ENCODE assay signal across 8 cellular contexts in the genomic region with DNA sequence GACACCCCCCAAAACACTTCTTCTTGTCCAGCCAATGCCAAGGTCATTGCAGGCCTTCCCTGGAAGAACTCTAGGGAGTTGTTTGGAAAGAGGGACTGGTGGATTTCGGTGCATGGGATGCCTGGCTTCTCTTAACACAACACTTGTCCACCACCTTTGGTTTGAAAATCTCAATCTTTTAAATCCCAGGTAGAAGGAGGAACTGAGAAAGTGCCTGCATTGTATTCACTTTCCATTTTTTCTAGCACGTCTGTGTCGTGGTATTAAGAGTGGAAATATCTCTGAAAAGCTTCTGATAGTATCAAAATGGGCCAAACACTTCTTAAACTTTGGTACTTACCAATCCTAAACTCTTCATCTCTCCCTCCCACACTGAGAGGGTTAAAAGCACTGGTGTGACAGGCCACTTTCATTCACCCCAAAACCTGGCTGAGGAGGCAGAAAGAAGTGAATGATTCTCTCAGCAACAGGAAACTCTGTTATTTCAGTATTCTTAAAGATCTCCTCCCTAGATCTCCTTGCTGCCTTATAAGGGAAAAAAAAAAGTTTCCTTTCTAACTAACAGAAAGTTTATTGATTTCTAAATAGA. TPM values are rescaled to one million over a fixed set of nuclear protein-coding genes. Genes with fewer than 3 reads are reported as not detected.
DNase-seq lines count a peak whose midpoint lies in the region; ATAC-seq, FAIRE-seq and TF ChIP-seq lines count a peak whose summit lies in the region.
"Had no signal": no experiment of that assay in that cellular context is flagged by ENCODE, and none has a peak within 500 bp of the region (broad histone marks: within the 10 kb centered on the region; RNA-seq: fewer than 3 reads in every experiment).

No MANE protein-coding gene starts in this region.

- peaks cover 57% of the 10 kb centered on the region for H3K27me3 Mint-ChIP-seq in stimulated activated memory B cell treated with anti-CD40 and anti-IgM and Interleukin-4, amounts not matched to agents 10 μg/mL and 1 μg/mL and 100 μg/mL, for 72 hours

- H3K27me3 ChIP-seq in endothelial cell of umbilical vein (ENCODE audit: control insufficient read depth in 2 of 2, insufficient read depth in 2 of 2, low read length in 2 of 2), result no peaks in the 10 kb centered on the region
- peaks cover 33% of the 10 kb centered on the region for H3K27me3 ChIP-seq in H7 (ENCODE audit: control insufficient read depth, insufficient read depth, low read length)

- no peak overlapping the region for H3K4me3 Mint-ChIP-seq in stimulated activated memory B cell treated with anti-CD40 and anti-IgM and Interleukin-4, amounts not matched to agents 10 μg/mL and 1 μg/mL and 100 μg/mL, for 72 hours

- H3K27ac Mint-ChIP-seq in stimulated activated memory B cell treated with anti-CD40 and anti-IgM and Interleukin-4, amounts not matched to agents 10 μg/mL and 1 μg/mL and 100 μg/mL, for 72 hours, result no peak overlapping the region
- H3K27ac Mint-ChIP-seq: activated naive CD8-positive, alpha-beta T cell had no signal

- POLR2A ChIA-PET in endothelial cell of umbilical vein (lab: Charles Lee), result interaction anchor here (0.7 kb wide), 2 partner anchors 40 to 80 kb away, joined by 7 to 19 read pairs; no protein-coding TSS in a partner anchor

- TF ChIP-seq CTCF in endothelial cell of umbilical vein (IDR thresholded peaks at IDR 0.05; ENCODE audit: extremely low read depth in 1 of 2, insufficient read depth in 1 of 2, low read depth in 1 of 2, low read length in 2 of 2), result no peak

- DNase-seq in endothelial cell of umbilical vein (ENCODE audit: low read depth, low spot score) (peak; percentile 49), NCI-H526 (lab: John Stamatoyannopoulos, UW) (no peak), H7 (no peak)

- no TSS peak for BruUV-seq in endothelial cell of umbilical vein (replicated peaks; lab: Mats Ljungman, UMichigan)

- H3K4me1 Mint-ChIP-seq in stimulated activated memory B cell treated with anti-CD40 and anti-IgM and Interleukin-4, amounts not matched to agents 10 μg/mL and 1 μg/mL and 100 μg/mL, for 72 hours, result peaks cover 35% of the 10 kb centered on the region

- peaks cover 59% of the 10 kb centered on the region for H3K4me1 ChIP-seq in endothelial cell of umbilical vein (ENCODE audit: control insufficient read depth, extremely low read depth, insufficient read depth, low read length)

- dilution Hi-C loops in endothelial cell of umbilical vein (cut with MboI; ENCODE audit: extremely low pct_ligation_motif_present, low sequenced_read_pairs), result no loop called here

- peak; percentile 29 for ATAC-seq in HG03196 (IDR thresholded peaks at IDR 0.05; ENCODE audit: unreplicated experiment)
- ATAC-seq in stimulated activated memory B cell treated with anti-CD40 and anti-IgM and Interleukin-4, amounts not matched to agents 10 μg/mL and 1 μg/mL and 100 μg/mL, for 72 hours, result no peak

- H2AFZ ChIP-seq in endothelial cell of umbilical vein (ENCODE audit: low read depth, low read length), result peak overlapping the region; percentile 76

- H4K20me1 ChIP-seq in endothelial cell of umbilical vein (replicated peaks; ENCODE audit: control insufficient read depth, extremely low read depth, insufficient read depth, low read length), result no peaks in the 10 kb centered on the region

- no peaks in the 10 kb centered on the region for H3K9me1 ChIP-seq in endothelial cell of umbilical vein (replicated peaks; ENCODE audit: control insufficient read depth, extremely low read depth, insufficient read depth, low read length)

- TF ChIP-seq POLR2A in GM19099 (IDR thresholded peaks at IDR 0.05; ENCODE audit: extremely low read depth, insufficient read length, low read depth) (peak; percentile 45), endothelial cell of umbilical vein (IDR thresholded peaks at IDR 0.05; ENCODE audit: low read depth, low read length) (no peak)

- H3K79me2 ChIP-seq in endothelial cell of umbilical vein (ENCODE audit: control insufficient read depth, insufficient read depth, low read length), result peaks cover 46% of the 10 kb centered on the region

- peak overlapping the region in 1 of 3 experiments; percentile 44 for H3K4me3 ChIP-seq in endothelial cell of umbilical vein (replicated peaks in 1 of 3; ENCODE audit: insufficient read depth in 1 of 3, low read depth in 1 of 3, low read length in 3 of 3)
- no peak overlapping the region for H3K4me3 ChIP-seq in H7 (ENCODE audit: insufficient read depth, low read depth, low read length)

- no peaks in the 10 kb centered on the region for H3K36me3 Mint-ChIP-seq in stimulated activated memory B cell treated with anti-CD40 and anti-IgM and Interleukin-4, amounts not matched to agents 10 μg/mL and 1 μg/mL and 100 μg/mL, for 72 hours
- H3K36me3 Mint-ChIP-seq: activated naive CD8-positive, alpha-beta T cell had no signal

- peak overlapping the region; percentile 92 for H3K4me2 ChIP-seq in endothelial cell of umbilical vein (ENCODE audit: insufficient read depth, low read length)

- H3K27ac ChIP-seq in endothelial cell of umbilical vein (ENCODE audit: insufficient read depth, low read depth, low read length) (peak overlapping the region; percentile 84), temporal lobe (ENCODE audit: low read depth, low read length) (peak overlapping the region; percentile 79)

- H3K9me3 ChIP-seq in endothelial cell of umbilical vein (replicated peaks; ENCODE audit: control insufficient read depth, insufficient read depth, low read length), result no peaks in the 10 kb centered on the region

- intact Hi-C loops in endothelial cell of umbilical vein (cut with micrococcal nuclease), result loop anchor here (2.0 to 10.0 kb wide), 3 partner anchors 287 to 967 kb away; no protein-coding TSS in a partner anchor

- H3K9ac ChIP-seq in endothelial cell of umbilical vein (replicated peaks; ENCODE audit: extremely low read depth, insufficient read depth, low read length), result peak overlapping the region; percentile 92

- FAIRE-seq in endothelial cell of umbilical vein (lab: Jason Lieb, UNC), result no peak

- H3K9me3 Mint-ChIP-seq in stimulated activated memory B cell treated with anti-CD40 and anti-IgM and Interleukin-4, amounts not matched to agents 10 μg/mL and 1 μg/mL and 100 μg/mL, for 72 hours, result no peaks in the 10 kb centered on the region

- CTCF ChIA-PET in endothelial cell of umbilical vein (lab: Charles Lee), result interaction anchor here (0.6 to 4.2 kb wide), 8 partner anchors 30 to 890 kb away, joined by 3 to 25 read pairs (median 3); no protein-coding TSS in a partner anchor

- no peaks in the 10 kb centered on the region for H3K36me3 ChIP-seq in endothelial cell of umbilical vein (ENCODE audit: control insufficient read depth in 2 of 2, extremely low read depth in 1 of 2, insufficient read depth in 2 of 2, low read length in 2 of 2)
- H3K36me3 ChIP-seq in H7 (replicated peaks; ENCODE audit: control insufficient read depth, insufficient read depth, low read length), result no peaks in the 10 kb centered on the region

TF ChIP-seq in endothelial cell of umbilical vein, 7 proteins besides CTCF, POLR2A, EP300 and RAD21:
- no peak for TF ChIP-seq GATA2 (IDR thresholded peaks at IDR 0.05; ENCODE audit: insufficient read depth, insufficient read length, low read depth, low read length)
- TF ChIP-seq POLR2AphosphoS5 (IDR thresholded peaks at IDR 0.05; ENCODE audit: insufficient read depth, low read depth, low read length), result no peak
- no peak for TF ChIP-seq JUN (IDR thresholded peaks at IDR 0.05; ENCODE audit: borderline replicate concordance, insufficient read depth, insufficient read length, low read depth)
- TF ChIP-seq FOS (IDR thresholded peaks at IDR 0.05; ENCODE audit: borderline replicate concordance, insufficient read depth, low read length), result no peak
- TF ChIP-seq, protein P1, sequence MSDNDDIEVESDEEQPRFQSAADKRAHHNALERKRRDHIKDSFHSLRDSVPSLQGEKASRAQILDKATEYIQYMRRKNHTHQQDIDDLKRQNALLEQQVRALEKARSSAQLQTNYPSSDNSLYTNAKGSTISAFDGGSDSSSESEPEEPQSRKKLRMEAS (IDR thresholded peaks at IDR 0.05; ENCODE audit: insufficient read depth, insufficient read length), result no peak
- TF ChIP-seq MYC (IDR thresholded peaks at IDR 0.05; ENCODE audit: low read depth, low read length), result no peak
- TF ChIP-seq EZH2 (IDR thresholded peaks at IDR 0.05; ENCODE audit: borderline replicate concordance, low read depth, low read length, severe bottlenecking), result no peak
TF ChIP-seq in endothelial cell of umbilical vein: peak in this region for 0.

RNA-seq across cellular contexts. Expression of gene NFIB, which starts 3.8 kb away (rescaled TPM):
- total RNA-seq in endothelial cell of umbilical vein, result 160 and 174 TPM in 2 replicates
- polyA plus RNA-seq in endothelial cell of umbilical vein, result 23.4 and 26.4 TPM in 2 replicates
- 37.4 and 43.7 TPM in 2 replicates for polyA plus RNA-seq in endothelial cell of umbilical vein (2011; cell fraction: cytosol; rRNA removed)
- 154 and 187 TPM in 2 replicates for polyA plus RNA-seq in endothelial cell of umbilical vein (2011; cell fraction: nucleus; rRNA removed)
- 57.7 and 61.6 TPM in 2 replicates for polyA plus RNA-seq in endothelial cell of umbilical vein (2012)
- 232 and 242 TPM in 2 replicates for polyA minus RNA-seq in endothelial cell of umbilical vein
- 21.1 TPM for polyA minus RNA-seq in endothelial cell of umbilical vein (2011; cell fraction: cytosol; rRNA and poly(A)+ RNA removed)
- 402 and 529 TPM in 2 replicates for polyA minus RNA-seq in endothelial cell of umbilical vein (2011; cell fraction: nucleus; rRNA and poly(A)+ RNA removed)
- total RNA-seq in temporal lobe, result 139 TPM
- 3.7 and 5.0 TPM in 2 replicates for total RNA-seq in H7 (2014; rRNA removed; shearing (Covaris generic))

Comparison
In these comparisons a context has a peak if more than half of its experiments do, and no peak if none do; other contexts are left out.
1. RNA of gene NFIB, which starts 3.8 kb away (total RNA-seq): 160 to 174 TPM in endothelial cell of umbilical vein and 139 TPM in temporal lobe (single experiment); 3.7 to 5.0 TPM in H7; every median in the first group is over 10 times any median in the second.